ENCODE assay signal across 18 cellular contexts in the genomic region with DNA sequence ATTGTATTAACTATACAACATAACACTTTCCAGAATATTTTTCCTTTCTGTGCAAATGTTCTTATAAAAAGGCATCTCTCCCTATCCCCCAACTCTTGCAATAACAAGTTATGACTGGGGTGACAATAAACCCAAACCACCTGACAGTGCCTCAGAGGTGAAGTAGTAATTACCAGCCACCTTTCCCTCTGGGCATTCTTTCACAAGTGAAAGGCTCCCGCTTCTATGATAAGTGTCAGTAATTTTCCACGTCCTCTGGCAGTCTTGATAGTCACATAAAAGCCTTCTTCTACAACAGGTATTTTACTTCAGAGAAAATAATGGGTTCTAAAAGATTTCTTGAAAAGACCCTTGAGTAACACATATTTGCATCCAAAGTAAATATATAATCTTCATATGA.
A peak's percentile ranks its signal among the peaks of the same experiment; 100 is the strongest.
DNase-seq lines count a peak whose midpoint lies in the region; TF ChIP-seq lines count a peak whose summit lies in the region.
"Had no signal": no experiment of that assay in that cellular context is flagged by ENCODE, and none has a peak within 500 bp of the region (broad histone marks: within the 10 kb centered on the region; RNA-seq: fewer than 3 reads in every experiment).

No MANE protein-coding gene starts in this region.

- H3K36me3 Mint-ChIP-seq in activated T-cell treated with anti-CD3 and anti-CD28 coated beads, Interleukin-2, amount 50 U/mL, for 24 hours (ENCODE audit: low read depth): peaks cover 25% of the 10 kb centered on the region

- no TSS peak for BruUV-seq in mammary epithelial cell (replicated peaks; lab: Mats Ljungman, UMichigan)

- H3K79me2 ChIP-seq in mammary epithelial cell (ENCODE audit: insufficient read depth, low read length) (no peaks in the 10 kb centered on the region), hepatocyte (no peaks in the 10 kb centered on the region)

- H3K4me2 ChIP-seq in mammary epithelial cell (ENCODE audit: insufficient read depth, low read depth, low read length): no peak overlapping the region
- peak overlapping the region; percentile 27 for H3K4me2 ChIP-seq in hepatocyte

- TF ChIP-seq POLR2A in breast epithelium (IDR thresholded peaks at IDR 0.05): no peak

- H3K27ac ChIP-seq in mammary epithelial cell (ENCODE audit: insufficient read depth, low read depth, low read length) (no peak overlapping the region), breast epithelium (no peak overlapping the region), hepatocyte (peak overlapping the region; percentile 38)
- H3K27ac ChIP-seq: SJCRH30 had no signal

- H3K36me3 ChIP-seq in mammary epithelial cell (ENCODE audit: insufficient read depth, low read length): no peaks in the 10 kb centered on the region
- H3K36me3 ChIP-seq in breast epithelium: peaks cover 1% of the 10 kb centered on the region
- H3K36me3 ChIP-seq in hepatocyte (replicated peaks; ENCODE audit: insufficient read depth, low read depth): no peaks in the 10 kb centered on the region
- H3K36me3 ChIP-seq: MG63, SJCRH30 had no signal

- H3K4me3 ChIP-seq in mammary epithelial cell (replicated peaks in 1 of 3; ENCODE audit: insufficient read depth in 1 of 3, low read depth in 2 of 3, low read length in 3 of 3): no peak overlapping the region
- H3K4me3 ChIP-seq in breast epithelium: no peak overlapping the region
- no peak overlapping the region for H3K4me3 ChIP-seq in hepatocyte
- H3K4me3 ChIP-seq: MG63, SJCRH30 had no signal

- H3K27me3 ChIP-seq in mammary epithelial cell (ENCODE audit: insufficient read depth, low read length): no peaks in the 10 kb centered on the region
- H3K27me3 ChIP-seq in breast epithelium: no peaks in the 10 kb centered on the region
- no peaks in the 10 kb centered on the region for H3K27me3 ChIP-seq in hepatocyte
- H3K27me3 ChIP-seq: MG63, SJCRH30 had no signal

- no peak overlapping the region for H3K27ac Mint-ChIP-seq in activated T-cell treated with anti-CD3 and anti-CD28 coated beads, Interleukin-2, amount 50 U/mL, for 24 hours
- H3K27ac Mint-ChIP-seq: HFFc6 had no signal

- H4K20me1 ChIP-seq in mammary epithelial cell (ENCODE audit: insufficient read depth, low read length) (no peaks in the 10 kb centered on the region), hepatocyte (ENCODE audit: insufficient read depth, poor library complexity, severe bottlenecking) (no peaks in the 10 kb centered on the region)

- H3K27me3 Mint-ChIP-seq in activated T-cell treated with anti-CD3 and anti-CD28 coated beads, Interleukin-2, amount 50 U/mL, for 24 hours: no peaks in the 10 kb centered on the region

- no peak overlapping the region for H3K9ac ChIP-seq in mammary epithelial cell (ENCODE audit: insufficient read depth, low read length)

- CTCF ChIA-PET in mammary epithelial cell (lab: Charles Lee; ENCODE audit: low non-redundant PET): no interaction called here

- no peaks in the 10 kb centered on the region for H3K9me2 ChIP-seq in hepatocyte (replicated peaks; ENCODE audit: insufficient read depth)

- in situ Hi-C loops in mammary epithelial cell (cut with MboI; ENCODE audit: low sequenced_read_pairs in 2 of 2): no loop called here

- peaks cover 13% of the 10 kb centered on the region for H3K4me1 Mint-ChIP-seq in activated T-cell treated with anti-CD3 and anti-CD28 coated beads, Interleukin-2, amount 50 U/mL, for 24 hours (ENCODE audit: low read depth)

- intact Hi-C loops in mammary epithelial cell (cut with micrococcal nuclease): no loop called here
- intact Hi-C loops in breast epithelium (cut with DNase I; ENCODE audit: low total_unique reads): no loop called here

- H3K9me3 ChIP-seq in mammary epithelial cell (replicated peaks; ENCODE audit: insufficient read depth, low read length) (no peaks in the 10 kb centered on the region), breast epithelium (no peaks in the 10 kb centered on the region), hepatocyte (ENCODE audit: low read depth) (no peaks in the 10 kb centered on the region)
- H3K9me3 ChIP-seq: MG63, SJCRH30 had no signal

- no peak for TF ChIP-seq CTCF in mammary epithelial cell (conservative IDR thresholded peaks at IDR 0.05 in 1 of 2, IDR thresholded peaks at IDR 0.05 in 1 of 2; ENCODE audit: extremely low read depth in 1 of 2, insufficient read depth in 1 of 2, low read depth in 1 of 2, low read length in 2 of 2)
- TF ChIP-seq CTCF in breast epithelium (IDR thresholded peaks at IDR 0.05): no peak
- no peak for TF ChIP-seq CTCF in hepatocyte (IDR thresholded peaks at IDR 0.05; ENCODE audit: poor library complexity)

- peaks cover 15% of the 10 kb centered on the region for H3K4me1 ChIP-seq in mammary epithelial cell (ENCODE audit: insufficient read depth, low read length)
- no peaks in the 10 kb centered on the region for H3K4me1 ChIP-seq in breast epithelium
- peaks cover 34% of the 10 kb centered on the region for H3K4me1 ChIP-seq in hepatocyte (ENCODE audit: insufficient read depth)
- H3K4me1 ChIP-seq: SJCRH30 had no signal

- WGBS in mammary epithelial cell (ENCODE audit: low coverage, missing lambda C conversion rate): 9% methylated on average over 2 of the region's 2 CpGs
- WGBS in hepatocyte (ENCODE audit: low lambda C conversion rate, missing lambda C conversion rate): 45% methylated on average over 2 of the region's 2 CpGs

- dilution Hi-C loops in mammary epithelial cell (cut with HindIII; ENCODE audit: low sequenced_read_pairs): no loop called here

- no peak overlapping the region for H3K4me3 Mint-ChIP-seq in activated T-cell treated with anti-CD3 and anti-CD28 coated beads, Interleukin-2, amount 50 U/mL, for 24 hours
- H3K4me3 Mint-ChIP-seq: HFFc6 had no signal

- no peaks in the 10 kb centered on the region for H3K9me3 Mint-ChIP-seq in activated T-cell treated with anti-CD3 and anti-CD28 coated beads, Interleukin-2, amount 50 U/mL, for 24 hours
- H3K9me3 Mint-ChIP-seq: HFFc6 had no signal

- H2AFZ ChIP-seq in mammary epithelial cell (ENCODE audit: low read depth, low read length) (no peak overlapping the region), hepatocyte (no peak overlapping the region)

- DNase-seq in mammary epithelial cell: peak; percentile 46
- DNase-seq in breast epithelium (ENCODE audit: low spot score in 2 of 2): no peak
- DNase-seq in NCI-H2227 treated with DMSO at 0.1 percent for 48 hours (lab: John Stamatoyannopoulos, UW): peak; percentile 54
- peak; percentile 36 for DNase-seq in hepatocyte (ENCODE audit: low spot score)
- no peak for DNase-seq in D341Med (ENCODE audit: low spot score)
- DNase-seq in activated T-cell treated with anti-CD3 and anti-CD28 coated beads, Interleukin-2, amount 50 U/mL, for 24 hours: no peak
- no peak for DNase-seq in activated CD4-positive, alpha-beta T cell treated with anti-CD3 and anti-CD28 coated beads, Interleukin-2, amount 50 U/mL, for 48 hours
- no peak for DNase-seq in iPS-NIHi7 (ENCODE audit: extremely low spot score)
- DNase-seq: AML-193, Calu3, DMS79 treated with DMSO at 0.1 percent for 48 hours, GDM1, GOT3, HFFc6, MG63, NCI-H2171, NCI-H510A, SJCRH30 had no signal

Comparison
In these comparisons a context has a peak if more than half of its experiments do, and no peak if none do; other contexts are left out.
1. DNase-seq: peak in mammary epithelial cell (single experiment), NCI-H2227 treated with DMSO at 0.1 percent for 48 hours (single experiment) and hepatocyte (single experiment); none in breast epithelium (0 of 2), D341Med (single experiment), activated T-cell treated with anti-CD3 and anti-CD28 coated beads, Interleukin-2, amount 50 U/mL, for 24 hours (single experiment), activated CD4-positive, alpha-beta T cell treated with anti-CD3 and anti-CD28 coated beads, Interleukin-2, amount 50 U/mL, for 48 hours (0 of 2) and iPS-NIHi7 (single experiment).